Comparison of ENCODE assay signal across 1 cellular context in the genomic region with DNA sequence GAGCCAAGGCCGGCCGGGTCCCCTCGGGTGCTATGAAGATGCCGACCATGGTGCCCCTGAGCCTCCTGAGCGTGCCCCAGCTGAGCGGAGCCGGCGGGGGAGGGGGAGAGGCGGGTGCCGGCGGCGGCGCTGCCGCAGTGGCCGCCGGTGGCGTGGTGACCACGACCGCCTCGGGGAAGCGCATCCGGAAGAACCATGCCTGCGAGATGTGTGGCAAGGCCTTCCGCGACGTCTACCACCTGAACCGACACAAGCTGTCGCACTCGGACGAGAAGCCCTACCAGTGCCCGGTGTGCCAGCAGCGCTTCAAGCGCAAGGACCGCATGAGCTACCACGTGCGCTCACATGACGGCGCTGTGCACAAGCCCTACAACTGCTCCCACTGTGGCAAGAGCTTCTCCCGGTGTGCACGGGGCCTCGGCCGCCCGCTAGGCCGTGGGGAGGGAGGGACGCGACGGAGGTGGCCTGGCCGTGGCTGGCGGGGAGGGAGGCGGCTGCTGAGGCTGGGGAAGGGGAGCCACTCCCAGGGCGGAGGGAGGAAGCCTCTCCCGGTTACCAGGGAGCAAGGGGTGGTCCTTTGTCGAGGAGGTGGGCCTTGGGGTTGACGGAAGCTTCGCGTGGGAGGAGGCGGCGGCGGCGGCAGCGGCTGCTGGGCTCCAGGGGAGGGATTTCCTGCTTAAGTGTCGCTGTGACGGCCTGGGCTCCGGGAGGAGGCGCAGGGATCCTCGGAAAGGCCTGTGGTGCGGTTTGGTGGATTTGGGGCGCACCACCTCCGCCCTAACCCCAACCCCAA.
A peak's percentile ranks its signal among the peaks of the same experiment; 100 is the strongest.
TF ChIP-seq lines count a peak whose summit lies in the region.

No MANE protein-coding gene starts in this region.

TF ChIP-seq in K562, 482 proteins besides CTCF, POLR2A, EP300 and RAD21 (continued from another document and continues in another):
- TF ChIP-seq, protein P1, sequence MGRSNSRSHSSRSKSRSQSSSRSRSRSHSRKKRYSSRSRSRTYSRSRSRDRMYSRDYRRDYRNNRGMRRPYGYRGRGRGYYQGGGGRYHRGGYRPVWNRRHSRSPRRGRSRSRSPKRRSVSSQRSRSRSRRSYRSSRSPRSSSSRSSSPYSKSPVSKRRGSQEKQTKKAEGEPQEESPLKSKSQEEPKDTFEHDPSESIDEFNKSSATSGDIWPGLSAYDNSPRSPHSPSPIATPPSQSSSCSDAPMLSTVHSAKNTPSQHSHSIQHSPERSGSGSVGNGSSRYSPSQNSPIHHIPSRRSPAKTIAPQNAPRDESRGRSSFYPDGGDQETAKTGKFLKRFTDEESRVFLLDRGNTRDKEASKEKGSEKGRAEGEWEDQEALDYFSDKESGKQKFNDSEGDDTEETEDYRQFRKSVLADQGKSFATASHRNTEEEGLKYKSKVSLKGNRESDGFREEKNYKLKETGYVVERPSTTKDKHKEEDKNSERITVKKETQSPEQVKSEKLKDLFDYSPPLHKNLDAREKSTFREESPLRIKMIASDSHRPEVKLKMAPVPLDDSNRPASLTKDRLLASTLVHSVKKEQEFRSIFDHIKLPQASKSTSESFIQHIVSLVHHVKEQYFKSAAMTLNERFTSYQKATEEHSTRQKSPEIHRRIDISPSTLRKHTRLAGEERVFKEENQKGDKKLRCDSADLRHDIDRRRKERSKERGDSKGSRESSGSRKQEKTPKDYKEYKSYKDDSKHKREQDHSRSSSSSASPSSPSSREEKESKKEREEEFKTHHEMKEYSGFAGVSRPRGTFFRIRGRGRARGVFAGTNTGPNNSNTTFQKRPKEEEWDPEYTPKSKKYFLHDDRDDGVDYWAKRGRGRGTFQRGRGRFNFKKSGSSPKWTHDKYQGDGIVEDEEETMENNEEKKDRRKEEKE (IDR thresholded peaks at IDR 0.05; ENCODE audit: borderline replicate concordance in 1 of 2, control insufficient read depth in 1 of 2, low read depth in 2 of 2, low read length in 1 of 2): no peak
- no peak for TF ChIP-seq CHCHD3 (CRISPR knock-in tag; IDR thresholded peaks at IDR 0.05)
- TF ChIP-seq MAZ (CRISPR knock-in tag; conservative IDR thresholded peaks at IDR 0.05 in 1 of 2, IDR thresholded peaks at IDR 0.05 in 1 of 2): peak; percentile 88 to 91
- TF ChIP-seq, protein P2, sequence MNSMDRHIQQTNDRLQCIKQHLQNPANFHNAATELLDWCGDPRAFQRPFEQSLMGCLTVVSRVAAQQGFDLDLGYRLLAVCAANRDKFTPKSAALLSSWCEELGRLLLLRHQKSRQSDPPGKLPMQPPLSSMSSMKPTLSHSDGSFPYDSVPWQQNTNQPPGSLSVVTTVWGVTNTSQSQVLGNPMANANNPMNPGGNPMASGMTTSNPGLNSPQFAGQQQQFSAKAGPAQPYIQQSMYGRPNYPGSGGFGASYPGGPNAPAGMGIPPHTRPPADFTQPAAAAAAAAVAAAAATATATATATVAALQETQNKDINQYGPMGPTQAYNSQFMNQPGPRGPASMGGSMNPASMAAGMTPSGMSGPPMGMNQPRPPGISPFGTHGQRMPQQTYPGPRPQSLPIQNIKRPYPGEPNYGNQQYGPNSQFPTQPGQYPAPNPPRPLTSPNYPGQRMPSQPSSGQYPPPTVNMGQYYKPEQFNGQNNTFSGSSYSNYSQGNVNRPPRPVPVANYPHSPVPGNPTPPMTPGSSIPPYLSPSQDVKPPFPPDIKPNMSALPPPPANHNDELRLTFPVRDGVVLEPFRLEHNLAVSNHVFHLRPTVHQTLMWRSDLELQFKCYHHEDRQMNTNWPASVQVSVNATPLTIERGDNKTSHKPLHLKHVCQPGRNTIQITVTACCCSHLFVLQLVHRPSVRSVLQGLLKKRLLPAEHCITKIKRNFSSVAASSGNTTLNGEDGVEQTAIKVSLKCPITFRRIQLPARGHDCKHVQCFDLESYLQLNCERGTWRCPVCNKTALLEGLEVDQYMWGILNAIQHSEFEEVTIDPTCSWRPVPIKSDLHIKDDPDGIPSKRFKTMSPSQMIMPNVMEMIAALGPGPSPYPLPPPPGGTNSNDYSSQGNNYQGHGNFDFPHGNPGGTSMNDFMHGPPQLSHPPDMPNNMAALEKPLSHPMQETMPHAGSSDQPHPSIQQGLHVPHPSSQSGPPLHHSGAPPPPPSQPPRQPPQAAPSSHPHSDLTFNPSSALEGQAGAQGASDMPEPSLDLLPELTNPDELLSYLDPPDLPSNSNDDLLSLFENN (IDR thresholded peaks at IDR 0.05; ENCODE audit: low read depth in 2 of 2, low read length in 2 of 2): no peak
- no peak for TF ChIP-seq RBM17 (IDR thresholded peaks at IDR 0.05; ENCODE audit: borderline replicate concordance, low read depth, low read length)
- TF ChIP-seq, protein P3, sequence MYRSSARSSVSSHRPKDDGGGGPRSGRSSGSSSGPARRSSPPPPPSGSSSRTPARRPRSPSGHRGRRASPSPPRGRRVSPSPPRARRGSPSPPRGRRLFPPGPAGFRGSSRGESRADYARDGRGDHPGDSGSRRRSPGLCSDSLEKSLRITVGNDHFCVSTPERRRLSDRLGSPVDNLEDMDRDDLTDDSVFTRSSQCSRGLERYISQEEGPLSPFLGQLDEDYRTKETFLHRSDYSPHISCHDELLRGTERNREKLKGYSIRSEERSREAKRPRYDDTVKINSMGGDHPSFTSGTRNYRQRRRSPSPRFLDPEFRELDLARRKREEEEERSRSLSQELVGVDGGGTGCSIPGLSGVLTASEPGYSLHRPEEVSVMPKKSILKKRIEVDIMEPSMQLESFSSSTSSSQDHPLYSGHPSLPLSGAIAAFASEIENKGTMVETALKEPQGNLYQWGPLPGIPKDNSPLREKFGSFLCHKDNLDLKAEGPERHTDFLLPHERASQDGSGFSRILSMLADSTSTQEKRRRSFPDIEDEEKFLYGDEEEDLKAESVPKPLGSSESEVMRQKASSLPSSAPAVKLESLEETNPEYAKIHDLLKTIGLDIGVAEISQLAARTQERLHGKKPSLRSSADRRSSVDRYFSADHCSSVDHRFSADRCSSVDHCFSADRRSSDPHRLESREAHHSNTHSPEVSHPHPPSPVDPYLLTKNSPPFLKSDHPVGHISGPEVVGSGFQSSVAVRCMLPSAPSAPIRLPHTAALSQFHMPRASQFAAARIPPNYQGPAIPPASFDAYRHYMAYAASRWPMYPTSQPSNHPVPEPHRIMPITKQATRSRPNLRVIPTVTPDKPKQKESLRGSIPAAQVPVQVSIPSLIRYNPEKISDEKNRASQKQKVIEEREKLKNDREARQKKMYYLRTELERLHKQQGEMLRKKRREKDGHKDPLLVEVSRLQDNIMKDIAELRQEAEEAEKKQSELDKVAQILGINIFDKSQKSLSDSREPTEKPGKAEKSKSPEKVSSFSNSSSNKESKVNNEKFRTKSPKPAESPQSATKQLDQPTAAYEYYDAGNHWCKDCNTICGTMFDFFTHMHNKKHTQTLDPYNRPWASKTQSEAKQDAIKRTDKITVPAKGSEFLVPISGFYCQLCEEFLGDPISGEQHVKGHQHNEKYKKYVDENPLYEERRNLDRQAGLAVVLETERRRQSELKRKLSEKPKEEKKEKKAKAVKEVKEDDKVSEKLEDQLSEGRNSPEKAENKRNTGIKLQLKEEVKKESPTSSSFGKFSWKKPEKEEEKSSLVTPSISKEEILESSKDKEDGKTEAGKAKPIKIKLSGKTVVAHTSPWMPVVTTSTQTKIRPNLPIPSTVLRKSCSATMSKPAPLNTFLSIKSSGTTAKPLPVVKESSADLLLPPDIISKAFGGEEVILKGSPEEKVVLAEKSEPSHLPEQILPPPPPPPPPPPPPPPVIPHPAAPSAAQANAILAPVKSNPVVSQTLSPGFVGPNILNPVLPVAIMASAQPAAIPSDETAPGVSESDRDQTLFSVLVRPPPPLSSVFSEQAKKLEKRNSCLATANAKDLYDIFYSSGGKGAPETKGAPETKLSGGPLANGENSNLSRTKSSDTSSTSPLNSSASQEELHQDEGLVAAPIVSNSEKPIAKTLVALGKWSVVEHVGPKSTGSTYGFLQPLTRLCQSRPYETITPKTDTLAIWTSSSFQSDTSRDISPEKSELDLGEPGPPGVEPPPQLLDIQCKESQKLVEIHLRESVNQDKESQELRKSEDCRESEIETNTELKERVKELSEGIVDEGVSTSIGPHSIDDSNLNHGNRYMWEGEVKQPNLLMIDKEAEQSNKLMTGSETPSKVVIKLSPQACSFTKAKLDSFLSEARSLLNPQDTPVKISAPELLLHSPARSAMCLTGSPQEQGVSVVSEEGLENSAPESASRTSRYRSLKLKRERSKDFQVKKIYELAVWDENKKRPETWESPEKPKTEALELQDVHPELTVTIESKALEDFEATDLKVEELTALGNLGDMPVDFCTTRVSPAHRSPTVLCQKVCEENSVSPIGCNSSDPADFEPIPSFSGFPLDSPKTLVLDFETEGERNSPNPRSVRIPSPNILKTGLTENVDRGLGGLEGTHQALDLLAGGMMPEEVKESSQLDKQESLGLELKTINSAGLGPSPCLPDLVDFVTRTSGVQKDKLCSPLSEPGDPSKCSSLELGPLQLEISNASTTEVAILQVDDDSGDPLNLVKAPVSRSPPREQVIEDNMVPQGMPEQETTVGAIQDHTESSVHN (IDR thresholded peaks at IDR 0.05; ENCODE audit: borderline replicate concordance in 1 of 2, low read depth in 1 of 2): no peak
- TF ChIP-seq KAT8 (IDR thresholded peaks at IDR 0.05; ENCODE audit: low read depth): no peak
- TF ChIP-seq, protein P4, sequence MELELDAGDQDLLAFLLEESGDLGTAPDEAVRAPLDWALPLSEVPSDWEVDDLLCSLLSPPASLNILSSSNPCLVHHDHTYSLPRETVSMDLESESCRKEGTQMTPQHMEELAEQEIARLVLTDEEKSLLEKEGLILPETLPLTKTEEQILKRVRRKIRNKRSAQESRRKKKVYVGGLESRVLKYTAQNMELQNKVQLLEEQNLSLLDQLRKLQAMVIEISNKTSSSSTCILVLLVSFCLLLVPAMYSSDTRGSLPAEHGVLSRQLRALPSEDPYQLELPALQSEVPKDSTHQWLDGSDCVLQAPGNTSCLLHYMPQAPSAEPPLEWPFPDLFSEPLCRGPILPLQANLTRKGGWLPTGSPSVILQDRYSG (tag; conservative IDR thresholded peaks at IDR 0.05; ENCODE audit: low read depth): peak; percentile 52; the same call in 1 of the 2 replicates
- no peak; a peak in 1 of 4 replicates for TF ChIP-seq ETV6 (IDR thresholded peaks at IDR 0.05; ENCODE audit: borderline replicate concordance in 1 of 2, low read depth in 2 of 2, low read length in 1 of 2)
- peak; percentile 90; the same call in 1 of the 2 replicates for TF ChIP-seq ETV6 (CRISPR knock-in tag; IDR thresholded peaks at IDR 0.05; ENCODE audit: borderline replicate concordance)
- TF ChIP-seq MTA1 (IDR thresholded peaks at IDR 0.05; ENCODE audit: borderline replicate concordance): peak; percentile 22; the same call in 1 of the 2 replicates
- TF ChIP-seq DPF2 (IDR thresholded peaks at IDR 0.05): peak; percentile 29; the same call in 1 of the 2 replicates
- TF ChIP-seq MEF2D (tag; conservative IDR thresholded peaks at IDR 0.05; ENCODE audit: low read depth): peak; percentile 62; the same call in 1 of the 2 replicates
- TF ChIP-seq SRF (CRISPR knock-in tag; IDR thresholded peaks at IDR 0.05): peak in 1 of 2 experiments; percentile 68; a peak in 1 of 4 replicates
- TF ChIP-seq TAF15 (IDR thresholded peaks at IDR 0.05; ENCODE audit: low read depth, low read length): no peak
- TF ChIP-seq POLR3A (IDR thresholded peaks at IDR 0.05; ENCODE audit: borderline replicate concordance, extremely low read depth, insufficient read depth, insufficient read length): no peak
- no peak for TF ChIP-seq TBP (optimal IDR thresholded peaks at IDR 0.05; ENCODE audit: low read depth, low read length)
- TF ChIP-seq IFI16 (CRISPR knock-in tag; IDR thresholded peaks at IDR 0.05): no peak
- TF ChIP-seq RBFOX2 (IDR thresholded peaks at IDR 0.05; ENCODE audit: low read depth, low read length): peak; percentile 93
- TF ChIP-seq, protein P5, sequence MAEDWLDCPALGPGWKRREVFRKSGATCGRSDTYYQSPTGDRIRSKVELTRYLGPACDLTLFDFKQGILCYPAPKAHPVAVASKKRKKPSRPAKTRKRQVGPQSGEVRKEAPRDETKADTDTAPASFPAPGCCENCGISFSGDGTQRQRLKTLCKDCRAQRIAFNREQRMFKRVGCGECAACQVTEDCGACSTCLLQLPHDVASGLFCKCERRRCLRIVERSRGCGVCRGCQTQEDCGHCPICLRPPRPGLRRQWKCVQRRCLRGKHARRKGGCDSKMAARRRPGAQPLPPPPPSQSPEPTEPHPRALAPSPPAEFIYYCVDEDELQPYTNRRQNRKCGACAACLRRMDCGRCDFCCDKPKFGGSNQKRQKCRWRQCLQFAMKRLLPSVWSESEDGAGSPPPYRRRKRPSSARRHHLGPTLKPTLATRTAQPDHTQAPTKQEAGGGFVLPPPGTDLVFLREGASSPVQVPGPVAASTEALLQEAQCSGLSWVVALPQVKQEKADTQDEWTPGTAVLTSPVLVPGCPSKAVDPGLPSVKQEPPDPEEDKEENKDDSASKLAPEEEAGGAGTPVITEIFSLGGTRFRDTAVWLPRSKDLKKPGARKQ (CRISPR knock-in tag; IDR thresholded peaks at IDR 0.05): no peak
- TF ChIP-seq CHD1 (IDR thresholded peaks at IDR 0.05; ENCODE audit: low read length): peak; percentile 96
- TF ChIP-seq, protein P6, sequence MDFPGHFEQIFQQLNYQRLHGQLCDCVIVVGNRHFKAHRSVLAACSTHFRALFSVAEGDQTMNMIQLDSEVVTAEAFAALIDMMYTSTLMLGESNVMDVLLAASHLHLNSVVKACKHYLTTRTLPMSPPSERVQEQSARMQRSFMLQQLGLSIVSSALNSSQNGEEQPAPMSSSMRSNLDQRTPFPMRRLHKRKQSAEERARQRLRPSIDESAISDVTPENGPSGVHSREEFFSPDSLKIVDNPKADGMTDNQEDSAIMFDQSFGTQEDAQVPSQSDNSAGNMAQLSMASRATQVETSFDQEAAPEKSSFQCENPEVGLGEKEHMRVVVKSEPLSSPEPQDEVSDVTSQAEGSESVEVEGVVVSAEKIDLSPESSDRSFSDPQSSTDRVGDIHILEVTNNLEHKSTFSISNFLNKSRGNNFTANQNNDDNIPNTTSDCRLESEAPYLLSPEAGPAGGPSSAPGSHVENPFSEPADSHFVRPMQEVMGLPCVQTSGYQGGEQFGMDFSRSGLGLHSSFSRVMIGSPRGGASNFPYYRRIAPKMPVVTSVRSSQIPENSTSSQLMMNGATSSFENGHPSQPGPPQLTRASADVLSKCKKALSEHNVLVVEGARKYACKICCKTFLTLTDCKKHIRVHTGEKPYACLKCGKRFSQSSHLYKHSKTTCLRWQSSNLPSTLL (IDR thresholded peaks at IDR 0.05): no peak
- peak; percentile 21; the same call in 1 of the 2 replicates for TF ChIP-seq ZNF12 (CRISPR knock-in tag; IDR thresholded peaks at IDR 0.05)
- TF ChIP-seq ZNF780A (CRISPR knock-in tag; IDR thresholded peaks at IDR 0.05): no peak
